1 cellular context compared by ENCODE assay signal in genomic region chr1:1019122-1019999, GRCh38.
TF ChIP-seq lines count a peak whose summit lies in the region.

No MANE protein-coding gene starts in this region.

TF ChIP-seq in HepG2, 621 proteins besides CTCF, POLR2A, EP300 and RAD21 (continued from another document and continues in another):
- TF ChIP-seq ZNF574 (CRISPR knock-in tag; IDR thresholded peaks at IDR 0.05) (0 out of 2 replicates have a peak, but pooled peaks have one; percentile 12), ZNF407 (CRISPR knock-in tag; IDR thresholded peaks at IDR 0.05; ENCODE audit: not compliant biosample characterization) (no peak), MLLT10 (CRISPR knock-in tag; IDR thresholded peaks at IDR 0.05) (no peak), GZF1 (CRISPR knock-in tag; IDR thresholded peaks at IDR 0.05) (no peak), HCFC1 (IDR thresholded peaks at IDR 0.05; ENCODE audit: low read depth, low read length) (no peak), THAP9 (CRISPR knock-in tag; IDR thresholded peaks at IDR 0.05; ENCODE audit: borderline replicate concordance) (no peak), ELF1 (CRISPR knock-in tag; IDR thresholded peaks at IDR 0.05) (peak; percentile 78), ZC3H4 (CRISPR knock-in tag; IDR thresholded peaks at IDR 0.05; ENCODE audit: borderline replicate concordance) (no peak), HMGA1 (CRISPR knock-in tag; conservative IDR thresholded peaks at IDR 0.05) (no peak), FOSL1 (CRISPR knock-in tag; IDR thresholded peaks at IDR 0.05; ENCODE audit: borderline replicate concordance) (no peak), SMYD3 (CRISPR knock-in tag; IDR thresholded peaks at IDR 0.05) (no peak), ETV5 (CRISPR knock-in tag; IDR thresholded peaks at IDR 0.05; ENCODE audit: borderline replicate concordance) (peak; percentile 75), SPEN (CRISPR knock-in tag; IDR thresholded peaks at IDR 0.05; ENCODE audit: low read depth) (no peak), TIGD3 (CRISPR knock-in tag; IDR thresholded peaks at IDR 0.05; ENCODE audit: borderline replicate concordance) (no peak), ZNF431 (CRISPR knock-in tag; IDR thresholded peaks at IDR 0.05; ENCODE audit: borderline replicate concordance, low read depth) (no peak), ZNF580 (CRISPR knock-in tag; IDR thresholded peaks at IDR 0.05; ENCODE audit: borderline replicate concordance, low read depth) (0 out of 2 replicates have a peak, but pooled peaks have one; percentile 5), RERE (CRISPR knock-in tag; IDR thresholded peaks at IDR 0.05; ENCODE audit: low read depth) (no peak), ZNF180 (CRISPR knock-in tag; IDR thresholded peaks at IDR 0.05; ENCODE audit: borderline replicate concordance, low read depth) (no peak), RFX1 (IDR thresholded peaks at IDR 0.05) (no peak), ZZZ3 (CRISPR knock-in tag; IDR thresholded peaks at IDR 0.05; ENCODE audit: borderline replicate concordance) (no peak), PHB2 (IDR thresholded peaks at IDR 0.05; ENCODE audit: partially characterized antibody) (no peak), ZNF605 (CRISPR knock-in tag; IDR thresholded peaks at IDR 0.05) (no peak), PAXIP1 (CRISPR knock-in tag; conservative IDR thresholded peaks at IDR 0.05) (peak; percentile 61; the same call in 1 of the 2 replicates), ZNF552 (CRISPR knock-in tag; IDR thresholded peaks at IDR 0.05; ENCODE audit: borderline replicate concordance) (no peak), DNMT3B (CRISPR knock-in tag; conservative IDR thresholded peaks at IDR 0.05) (no peak), CBX1 (IDR thresholded peaks at IDR 0.05; ENCODE audit: low read depth) (no peak), CBX2 (IDR thresholded peaks at IDR 0.05; ENCODE audit: low read depth, low read length) (no peak), CBX2 (CRISPR knock-in tag; IDR thresholded peaks at IDR 0.05; ENCODE audit: low read depth) (no peak)
